Comparison of ENCODE assay signal across 9 cellular contexts in genomic region chr18:58362027-58362575, GRCh38.
DNase-seq lines count a peak whose midpoint lies in the region; ATAC-seq and TF ChIP-seq lines count a peak whose summit lies in the region.
"Had no signal": no experiment of that assay in that cellular context is flagged by ENCODE, and none has a peak within 500 bp of the region (broad histone marks: within the 10 kb centered on the region; RNA-seq: fewer than 3 reads in every experiment).

No MANE protein-coding gene starts in this region.

- no peak for TF ChIP-seq CTCF in WI38 (IDR thresholded peaks at IDR 0.05; ENCODE audit: low read depth, low read length)

- DNase-seq in EL (peak; percentile 88), glomerular visceral epithelial cell (ENCODE audit: extremely low spot score) (peak; percentile 74), renal cortical epithelial cell (ENCODE audit: low read depth) (peak; percentile 95), NCI-H446 treated with DMSO at 0.1 percent for 48 hours (lab: John Stamatoyannopoulos, UW) (no peak), DMS153 (lab: John Stamatoyannopoulos, UW) (no peak)
- DNase-seq in activated T-cell treated with anti-CD3 and anti-CD28 coated beads, Interleukin-2, amount 50 U/mL, for 1 hour = no peak
- DNase-seq: NCI-H1105 treated with DMSO at 0.1 percent for 48 hours had no signal

- ATAC-seq in HG02870 (IDR thresholded peaks at IDR 0.05; ENCODE audit: unreplicated experiment) = no peak

- peak overlapping the region; percentile 21 for H3K4me3 ChIP-seq in WI38 (ENCODE audit: low read depth, low read length)

Comparison
In these comparisons a context has a peak if more than half of its experiments do, and no peak if none do; other contexts are left out.
1. DNase-seq: peak in EL (single experiment), glomerular visceral epithelial cell (single experiment) and renal cortical epithelial cell (single experiment); none in NCI-H446 treated with DMSO at 0.1 percent for 48 hours (single experiment), DMS153 (single experiment) and activated T-cell treated with anti-CD3 and anti-CD28 coated beads, Interleukin-2, amount 50 U/mL, for 1 hour (single experiment).